In the genomic region with DNA sequence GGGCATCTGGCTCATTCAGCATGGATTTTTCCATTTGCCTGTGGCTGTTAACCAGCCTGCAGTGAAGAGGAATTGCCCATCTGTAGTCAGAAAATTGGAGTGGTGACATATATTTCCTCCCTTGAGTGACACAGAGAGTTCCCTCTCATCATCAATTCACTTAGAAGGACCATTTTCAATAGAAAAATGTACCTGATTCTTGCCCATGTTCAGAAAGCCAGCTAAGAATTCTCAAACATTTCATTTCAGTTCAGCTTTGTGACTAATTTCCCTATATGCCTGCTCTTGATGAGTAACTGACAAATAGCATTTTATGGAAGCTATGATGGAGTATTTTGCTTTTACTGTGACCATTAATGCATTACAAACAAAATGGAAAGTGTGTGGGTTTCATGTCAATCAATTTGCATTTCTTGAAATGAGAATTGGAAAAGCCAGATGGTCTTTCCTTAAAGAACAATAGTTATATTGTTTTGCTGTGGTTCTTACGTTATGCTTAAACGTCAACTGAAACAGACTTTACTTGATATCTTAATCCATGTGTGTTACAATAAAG, we compare ENCODE assay signal across 14 cellular contexts.
DNase-seq lines count a peak whose midpoint lies in the region; ATAC-seq, FAIRE-seq and TF ChIP-seq lines count a peak whose summit lies in the region.
"Had no signal": no experiment of that assay in that cellular context is flagged by ENCODE, and none has a peak within 500 bp of the region (broad histone marks: within the 10 kb centered on the region; RNA-seq: fewer than 3 reads in every experiment).

No MANE protein-coding gene starts in this region.

- H3K14ac ChIP-seq in trophoblast cell (ENCODE audit: low read length) = no peak overlapping the region

- no peak overlapping the region for H3K4ac ChIP-seq in trophoblast cell (ENCODE audit: low read depth, low read length)

- H3K79me2 ChIP-seq in trophoblast cell (ENCODE audit: control insufficient read depth, insufficient read depth, low read length, poor library complexity) = no peaks in the 10 kb centered on the region

- TF ChIP-seq POLR2A in GM12892 (IDR thresholded peaks at IDR 0.05; ENCODE audit: low read depth, low read length) = no peak

- H2AK5ac ChIP-seq in trophoblast cell (ENCODE audit: low read length) = no peak overlapping the region

- no peak overlapping the region for H4K8ac ChIP-seq in trophoblast cell (ENCODE audit: low read depth, low read length)

- WGBS in trophoblast cell (ENCODE audit: extremely low coverage, insufficient coverage, insufficient read length) = no CpG with 5 or more reads among the region's 2 CpGs

- ATAC-seq in GM19328 (IDR thresholded peaks at IDR 0.05; ENCODE audit: unreplicated experiment) (peak; percentile 79), HG02759 (IDR thresholded peaks at IDR 0.05; ENCODE audit: unreplicated experiment) (peak; percentile 89), HG03457 (IDR thresholded peaks at IDR 0.05; ENCODE audit: unreplicated experiment) (peak; percentile 73), sciatic nerve (no peak)
- ATAC-seq: heart left ventricle had no signal

- H4K91ac ChIP-seq in trophoblast cell (ENCODE audit: low read depth, low read length) = no peak overlapping the region

- no peak for DNase-seq in GM12892 (ENCODE audit: insufficient read length)
- DNase-seq in NAMALWA (ENCODE audit: low spot score) = no peak
- DNase-seq in trophoblast cell = no peak
- DNase-seq in central memory CD4-positive, alpha-beta T cell = no peak
- no peak for DNase-seq in sciatic nerve (ENCODE audit: low spot score)
- DNase-seq: activated naive CD4-positive, alpha-beta T cell; AML-193; heart left ventricle; NCI-H2029; WERI-Rb-1 had no signal

- H2BK120ac ChIP-seq in trophoblast cell (ENCODE audit: insufficient read depth, low read length, poor library complexity) = no peak overlapping the region

- H3K27me3 ChIP-seq in trophoblast cell (ENCODE audit: insufficient read depth, low read length) = no peaks in the 10 kb centered on the region
- H3K27me3 ChIP-seq: right atrium auricular region had no signal

- H3K4me3 ChIP-seq in trophoblast cell (ENCODE audit: low read depth, low read length) = no peak overlapping the region
- H3K4me3 ChIP-seq: heart left ventricle, right atrium auricular region had no signal

- no peaks in the 10 kb centered on the region for H3K36me3 ChIP-seq in trophoblast cell (ENCODE audit: control insufficient read depth in 1 of 2, insufficient read depth in 2 of 2, low read length in 2 of 2)
- H3K36me3 ChIP-seq: heart left ventricle, right atrium auricular region, WERI-Rb-1 had no signal

- no peak overlapping the region for H4K12ac ChIP-seq in trophoblast cell (ENCODE audit: low read depth, low read length)

- H3K23ac ChIP-seq in trophoblast cell (ENCODE audit: low read length) = no peak overlapping the region

- H3K9me3 ChIP-seq in trophoblast cell (ENCODE audit: insufficient read depth, low read depth, low read length) = peaks cover 1% of the 10 kb centered on the region
- H3K9me3 ChIP-seq: right atrium auricular region had no signal

- peak; percentile 72 for FAIRE-seq in GM12892 (lab: Jason Lieb, UNC)

- H3K4me1 ChIP-seq in trophoblast cell (ENCODE audit: control insufficient read depth in 1 of 2, insufficient read depth in 2 of 2, low read length in 2 of 2) = no peaks in the 10 kb centered on the region
- H3K4me1 ChIP-seq: heart left ventricle, right atrium auricular region had no signal

- H2BK12ac ChIP-seq in trophoblast cell (ENCODE audit: low read length) = no peak overlapping the region

- H3K4me2 ChIP-seq in trophoblast cell (ENCODE audit: low read length) = no peak overlapping the region

- H3K79me1 ChIP-seq in trophoblast cell (ENCODE audit: low read length) = no peaks in the 10 kb centered on the region

- no peak overlapping the region for H2BK5ac ChIP-seq in trophoblast cell (ENCODE audit: low read depth, low read length, poor library complexity)

- H2AFZ ChIP-seq in trophoblast cell (ENCODE audit: insufficient read depth, low read length, poor library complexity) = no peak overlapping the region

- H3K27ac ChIP-seq in trophoblast cell (ENCODE audit: low read depth, low read length) = no peak overlapping the region
- H3K27ac ChIP-seq: heart left ventricle, right atrium auricular region, WERI-Rb-1 had no signal

- intact Hi-C loops in sciatic nerve (cut with DNase I) = no loop called here

- no peak overlapping the region for H3K9ac ChIP-seq in trophoblast cell (ENCODE audit: low read length)

- H3K18ac ChIP-seq in trophoblast cell (ENCODE audit: low read length) = no peak overlapping the region
